ENCODE assay signal across 34 cellular contexts in genomic region chr1:29022615-29023014, GRCh38.
"Had no signal": no experiment of that assay in that cellular context is flagged by ENCODE, and none has a peak within 500 bp of the region (broad histone marks: within the 10 kb centered on the region; RNA-seq: fewer than 3 reads in every experiment).

No MANE protein-coding gene starts in this region.

- DNase-seq: Karpas-422, Kasumi-1, KBM-7, KG1, MG63, MM.1S, MV-4-11, NCI-H1048, NCI-H1092, NCI-H1092 treated with DMSO at 0.1 percent for 48 hours, NCI-H1105, NCI-H1105 treated with DMSO at 0.1 percent for 48 hours, NCI-H1417, NCI-H1417 treated with DMSO at 0.1 percent for 48 hours, NCI-H1436, NCI-H1436 treated with DMSO at 0.1 percent for 48 hours, NCI-H146, NCI-H1694, NCI-H1694 treated with DMSO at 0.1 percent for 48 hours, NCI-H187, NCI-H187 treated with DMSO at 0.1 percent for 48 hours, NCI-H1930, NCI-H2029, NCI-H2029 treated with DMSO at 0.1 percent for 48 hours, NCI-H2081, NCI-H2081 treated with DMSO at 0.1 percent for 48 hours, NCI-H2107, NCI-H2227 treated with DMSO at 0.1 percent for 48 hours, NCI-H226, NCI-H345, NCI-H446, NCI-H446 treated with DMSO at 0.1 percent for 48 hours, NCI-H510A, NCI-H510A treated with DMSO at 0.1 percent for 48 hours had no signal

- H3K4me3 ChIP-seq: MG63 had no signal
